ENCODE assay signal across 8 cellular contexts in genomic region chr3:129424185-129424841, GRCh38. TPM values are rescaled to one million over a fixed set of nuclear protein-coding genes. Genes with fewer than 3 reads are reported as not detected.
DNase-seq lines count a peak whose midpoint lies in the region; ATAC-seq and TF ChIP-seq lines count a peak whose summit lies in the region.

No MANE protein-coding gene starts in this region.

- TF ChIP-seq CTCF in OCI-LY7 (conservative IDR thresholded peaks at IDR 0.05; ENCODE audit: low read length): no peak
- TF ChIP-seq CTCF in mucosa of descending colon (IDR thresholded peaks at IDR 0.05): no peak

- POLR2A ChIA-PET in OCI-LY7 (lab: Charles Lee): no interaction called here

- peak overlapping the region; percentile 55 for H3K27ac ChIP-seq in OCI-LY7 (ENCODE audit: low read depth, low read length, poor library complexity, severe bottlenecking)

- H3K9me3 ChIP-seq in OCI-LY7 (ENCODE audit: low read length) (peaks cover 7% of the 10 kb centered on the region; the same call in 1 of the 2 replicates), mucosa of descending colon (no peaks in the 10 kb centered on the region)

- H3K4me2 ChIP-seq in OCI-LY7 (ENCODE audit: low read length): peak overlapping the region; percentile 36

- H2AFZ ChIP-seq in OCI-LY7 (ENCODE audit: low read length): peak overlapping the region; percentile 73

- ATAC-seq in GM18867 (IDR thresholded peaks at IDR 0.05; ENCODE audit: unreplicated experiment) (peak; percentile 54), HG02798 (IDR thresholded peaks at IDR 0.05; ENCODE audit: poor library complexity, unreplicated experiment) (peak; percentile 63), mucosa of descending colon (peak; percentile 37)

- H3K4me3 ChIP-seq in OCI-LY7 (ENCODE audit: low read depth, low read length, poor library complexity, severe bottlenecking) (peak overlapping the region; percentile 8), mucosa of descending colon (no peak overlapping the region)

- CTCF ChIA-PET in OCI-LY7 (lab: Charles Lee; ENCODE audit: unreplicated experiment): no interaction called here

- no peaks in the 10 kb centered on the region for H4K20me1 ChIP-seq in OCI-LY7 (ENCODE audit: insufficient read depth, low read length)

- no peaks in the 10 kb centered on the region for H3K79me2 ChIP-seq in OCI-LY7 (ENCODE audit: insufficient read depth, low read depth, low read length)

- intact Hi-C loops in OCI-LY7 (cut with micrococcal nuclease; ENCODE audit: unreplicated experiment): no loop called here
- intact Hi-C loops in mucosa of descending colon (cut with DNase I, micrococcal nuclease): no loop called here

- BruUV-seq in OCI-LY7 (replicated peaks; lab: Mats Ljungman, UMichigan): no TSS peak

- H3K9me2 ChIP-seq in OCI-LY7 (ENCODE audit: insufficient read depth, low read length): no peaks in the 10 kb centered on the region

- peaks cover 35% of the 10 kb centered on the region for H3K4me1 ChIP-seq in OCI-LY7 (ENCODE audit: insufficient read depth, low read length, poor library complexity, severe bottlenecking)
- peaks cover 5% of the 10 kb centered on the region for H3K4me1 ChIP-seq in mucosa of descending colon (ENCODE audit: low read depth)

- H3K36me3 ChIP-seq in OCI-LY7 (ENCODE audit: insufficient read depth, low read length): peaks cover 25% of the 10 kb centered on the region
- no peaks in the 10 kb centered on the region for H3K36me3 ChIP-seq in mucosa of descending colon (ENCODE audit: low read depth)

- DNase-seq in OCI-LY7 (ENCODE audit: low spot score) (peak; percentile 89), mucosa of descending colon (peak in 1 of 3 donors; percentile 57), NCI-H748 (lab: John Stamatoyannopoulos, UW; ENCODE audit: unreplicated experiment) (no peak), amniotic stem cell (lab: John Stamatoyannopoulos, UW) (no peak), midbrain (lab: John Stamatoyannopoulos, UW) (no peak)
- DNase-seq in activated CD4-positive, alpha-beta T cell treated with anti-CD3 and anti-CD28 coated beads, Interleukin-2, amount 50 U/mL, for 4 hours: no peak

RNA-seq across cellular contexts. Expression of gene EFCAB12, which starts 4.1 kb away (rescaled TPM):
- 0.36 and 1.1 TPM in 2 replicates for total RNA-seq in OCI-LY7 (2014; rRNA removed; shearing (Covaris generic))
- total RNA-seq in OCI-LY7 (2022) (2.5 and 2.6 TPM in 2 replicates), mucosa of descending colon (under 1 TPM; 0.38 to 0.69 (median 0.58) TPM)

RNA-seq across cellular contexts. Expression of gene MBD4, which starts 15.4 kb away (rescaled TPM):
- 42.4 and 46.3 TPM in 2 replicates for total RNA-seq in OCI-LY7 (2014; rRNA removed; shearing (Covaris generic))
- 74.6 and 86.1 TPM in 2 replicates for total RNA-seq in OCI-LY7 (2022)
- total RNA-seq in mucosa of descending colon: 10 to 100 TPM; 26.6 to 30.6 (median 27.2) TPM

RNA-seq across cellular contexts. Expression of gene IFT122, which starts 15.7 kb away (rescaled TPM):
- 21.6 and 25.8 TPM in 2 replicates for total RNA-seq in OCI-LY7 (2014; rRNA removed; shearing (Covaris generic))
- 37.0 and 48.1 TPM in 2 replicates for total RNA-seq in OCI-LY7 (2022)
- total RNA-seq in mucosa of descending colon: 10 to 100 TPM; 24.6 to 35.0 (median 29.6) TPM
